In the genomic region with DNA sequence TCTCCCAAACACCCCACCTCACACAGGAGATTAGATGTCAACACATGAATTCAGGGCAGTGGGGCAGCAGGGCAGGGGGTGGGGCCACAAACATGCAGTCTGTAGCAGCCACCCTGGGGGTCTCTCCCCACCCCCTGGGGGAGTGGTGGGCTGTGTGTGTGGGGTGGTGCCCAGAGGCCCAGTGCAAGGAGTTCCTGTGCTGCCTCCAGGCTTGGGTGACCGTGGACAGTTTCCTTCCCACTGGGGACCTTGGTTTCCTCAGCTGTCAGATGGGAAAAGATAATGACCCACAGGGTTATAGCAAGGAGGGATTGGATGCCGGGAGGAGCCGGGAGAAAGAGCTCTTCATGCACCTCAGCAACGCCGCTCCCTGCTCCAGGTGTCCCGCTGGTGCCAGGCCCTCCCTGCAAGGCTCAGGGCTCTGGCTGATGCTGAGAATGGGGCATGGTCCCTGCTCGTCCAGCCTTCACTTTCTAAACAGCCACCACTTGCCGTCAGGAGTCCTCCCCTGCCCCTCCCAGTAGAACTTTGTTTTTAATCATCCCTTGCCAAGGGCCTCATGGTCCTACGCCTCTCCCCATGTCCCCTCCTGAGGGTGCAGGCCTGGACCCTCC, we compare ENCODE assay signal across 22 cellular contexts. TPM values are rescaled to one million over a fixed set of nuclear protein-coding genes. Genes with fewer than 3 reads are reported as not detected.
DNase-seq lines count a peak whose midpoint lies in the region; ATAC-seq and TF ChIP-seq lines count a peak whose summit lies in the region.
"Had no signal": no experiment of that assay in that cellular context is flagged by ENCODE, and none has a peak within 500 bp of the region (broad histone marks: within the 10 kb centered on the region; RNA-seq: fewer than 3 reads in every experiment).

No MANE protein-coding gene starts in this region.

- intact Hi-C loops in testis (cut with DNase I; ENCODE audit: low total_unique reads) = no loop called here

- H3K36me3 Mint-ChIP-seq in nephron (ENCODE audit: low read depth) = no peaks in the 10 kb centered on the region
- H3K36me3 Mint-ChIP-seq: memory B cell, neural progenitor cell had no signal

- peak overlapping the region; percentile 92 to 96 (median 95) for H3K27ac Mint-ChIP-seq in nephron
- H3K27ac Mint-ChIP-seq: activated CD4-positive, alpha-beta memory T cell treated with anti-CD3 and anti-CD28 coated beads, Interleukin-2, amount 10 ng/mL, durations not matched to agents 7 days and 5 days; activated T-cell treated with anti-CD3 and anti-CD28 coated beads, Interleukin-2, amount 50 U/mL, for 24 hours; memory B cell; neural progenitor cell; T-helper 1 cell treated with Interleukin-12 subunit alpha and Interleukin-12 subunit beta and Interleukin-4 antibody, amounts not matched to agents 30 μg/mL and 1 μg/mL, for 36 hours had no signal

- no peak overlapping the region for H3K27ac ChIP-seq in HUES6 (ENCODE audit: low read depth, low read length)
- H3K27ac ChIP-seq in esophagus (ENCODE audit: low read depth in 2 of 2, low read length in 1 of 2) = peak overlapping the region; percentile 80 to 84
- H3K27ac ChIP-seq in testis = peak overlapping the region; percentile 88 to 94
- H3K27ac ChIP-seq: epithelial cell of prostate, HL-60, neural progenitor cell had no signal

- DNase-seq in testis (no peak), AG08396 (ENCODE audit: low spot score) (no peak), putamen (ENCODE audit: low spot score) (no peak), NCI-H2196 treated with DMSO at 0.1 percent for 48 hours (lab: John Stamatoyannopoulos, UW; ENCODE audit: unreplicated experiment) (no peak)
- DNase-seq: activated CD4-positive, alpha-beta memory T cell treated with anti-CD3 and anti-CD28 coated beads, Interleukin-2, amount 10 ng/mL, durations not matched to agents 7 days and 5 days; activated naive CD4-positive, alpha-beta T cell treated with anti-CD3 and anti-CD28 coated beads, Interleukin-2, amount 50 U/mL, for 16 hours; activated T-cell treated with anti-CD3 and anti-CD28 coated beads, Interleukin-2, amount 50 U/mL, for 24 hours; DND-41; NCI-H2029 treated with DMSO at 0.1 percent for 48 hours; stimulated activated naive CD4-positive, alpha-beta T cell treated with Interleukin-2 at 50 U/mL for 16 hours had no signal

- no peak for ATAC-seq in HG03432 (IDR thresholded peaks at IDR 0.05; ENCODE audit: unreplicated experiment)
- ATAC-seq: K562 had no signal

- TF ChIP-seq CTCF in nephron (IDR thresholded peaks at IDR 0.05; ENCODE audit: unreplicated experiment in 3 of 3) = no peak
- TF ChIP-seq CTCF in testis (IDR thresholded peaks at IDR 0.05) = no peak

- H3K4me3 ChIP-seq in HUES6 (ENCODE audit: low read depth, low read length) = no peak overlapping the region
- H3K4me3 ChIP-seq in esophagus (ENCODE audit: low read depth in 1 of 2, low read length in 2 of 2) = no peak overlapping the region
- H3K4me3 ChIP-seq in testis = no peak overlapping the region
- H3K4me3 ChIP-seq: K562, neural progenitor cell had no signal

- H3K36me3 ChIP-seq in HUES6 (ENCODE audit: control insufficient read depth, insufficient read depth, low read length) = no peaks in the 10 kb centered on the region
- no peaks in the 10 kb centered on the region for H3K36me3 ChIP-seq in esophagus (ENCODE audit: control insufficient read depth in 2 of 2, insufficient read depth in 2 of 2, low read length in 1 of 2)
- no peaks in the 10 kb centered on the region for H3K36me3 ChIP-seq in testis (ENCODE audit: low read depth, missing control alignments)
- H3K36me3 ChIP-seq: neural progenitor cell had no signal

- peak overlapping the region; percentile 53 for H3K9ac ChIP-seq in HUES6 (ENCODE audit: low read length)
- H3K9ac ChIP-seq: neural progenitor cell had no signal

- no peaks in the 10 kb centered on the region for H3K9me3 Mint-ChIP-seq in nephron
- H3K9me3 Mint-ChIP-seq: activated CD4-positive, alpha-beta memory T cell treated with anti-CD3 and anti-CD28 coated beads, Interleukin-2, amount 10 ng/mL, durations not matched to agents 7 days and 5 days; activated T-cell treated with anti-CD3 and anti-CD28 coated beads, Interleukin-2, amount 50 U/mL, for 24 hours; neural progenitor cell; T-helper 1 cell treated with Interleukin-12 subunit alpha and Interleukin-12 subunit beta and Interleukin-4 antibody, amounts not matched to agents 30 μg/mL and 1 μg/mL, for 36 hours had no signal

- H3K27me3 ChIP-seq in HUES6 (ENCODE audit: control insufficient read depth, insufficient read depth, low read length) (no peaks in the 10 kb centered on the region), esophagus (ENCODE audit: control insufficient read depth in 1 of 2, insufficient read depth in 2 of 2, low read length in 2 of 2) (no peaks in the 10 kb centered on the region), testis (no peaks in the 10 kb centered on the region)

- H3K27me3 Mint-ChIP-seq in nephron (ENCODE audit: low read depth) = peaks cover 13% of the 10 kb centered on the region

- H3K4me1 Mint-ChIP-seq in nephron = peaks cover 17% of the 10 kb centered on the region

- WGBS in esophagus, 2 donors = 68 to 71% methylated on average over 9 of the region's 9 CpGs
- 61 to 71% methylated on average over 9 of the region's 9 CpGs for WGBS in testis, 2 donors

- peak overlapping the region; percentile 38 to 68 (median 48) for H3K4me3 Mint-ChIP-seq in nephron
- H3K4me3 Mint-ChIP-seq: activated CD4-positive, alpha-beta memory T cell treated with anti-CD3 and anti-CD28 coated beads, Interleukin-2, amount 10 ng/mL, durations not matched to agents 7 days and 5 days; activated T-cell treated with anti-CD3 and anti-CD28 coated beads, Interleukin-2, amount 50 U/mL, for 24 hours; memory B cell; neural progenitor cell; T-helper 1 cell treated with Interleukin-12 subunit alpha and Interleukin-12 subunit beta and Interleukin-4 antibody, amounts not matched to agents 30 μg/mL and 1 μg/mL, for 36 hours had no signal

- no peak for TF ChIP-seq POLR2A in testis (IDR thresholded peaks at IDR 0.05)

- no peaks in the 10 kb centered on the region for H3K9me3 ChIP-seq in HUES6 (ENCODE audit: control insufficient read depth, insufficient read depth, low read depth, low read length)
- peaks cover 0 to 2% of the 10 kb centered on the region in 2 donors for H3K9me3 ChIP-seq in esophagus (ENCODE audit: control insufficient read depth in 2 of 2, insufficient read depth in 1 of 2, low read depth in 1 of 2, low read length in 1 of 2)
- no peaks in the 10 kb centered on the region for H3K9me3 ChIP-seq in testis

- H3K4me1 ChIP-seq in HUES6 (ENCODE audit: control insufficient read depth, insufficient read depth, low read length) = peaks cover 44% of the 10 kb centered on the region
- H3K4me1 ChIP-seq in esophagus (ENCODE audit: control insufficient read depth in 2 of 2, insufficient read depth in 2 of 2, low read length in 1 of 2) = peaks cover 4 to 11% of the 10 kb centered on the region in 2 donors
- peaks cover 19% of the 10 kb centered on the region for H3K4me1 ChIP-seq in testis

RNA-seq across cellular contexts. Expression of a gene that starts 2.0 kb away (rescaled TPM):
- 10 to 100 TPM in 1 of 2 donors, 1 to 10 TPM in 1; 5.3 to 14.7 TPM for polyA plus RNA-seq in esophagus
- total RNA-seq in testis = 10 to 100 TPM in 1 of 2 donors, 1 to 10 TPM in 1; 10.0 to 12.2 TPM
- polyA plus RNA-seq in testis (ENCODE audit: insufficient read depth, low read depth, low replicate concordance) = 21.1 TPM
- total RNA-seq: activated CD4-positive, alpha-beta memory T cell treated with anti-CD3 and anti-CD28 coated beads, Interleukin-2, amount 10 ng/mL, durations not matched to agents 7 days and 5 days; H4; K562 had no signal
- polyA plus RNA-seq: K562 had no signal

RNA-seq across cellular contexts. Expression of a gene that starts 33.7 kb away (rescaled TPM):
- polyA plus RNA-seq in esophagus = 10 to 100 TPM in 1 of 2 donors, 1 to 10 TPM in 1; 6.5 to 12.1 TPM
- 10 to 100 TPM; 28.4 to 32.5 TPM for total RNA-seq in testis
- 12.9 TPM for polyA plus RNA-seq in testis (ENCODE audit: insufficient read depth, low read depth, low replicate concordance)

RNA-seq across cellular contexts. Expression of a gene that starts 34.3 kb away (rescaled TPM):
- not detected for polyA plus RNA-seq in esophagus
- total RNA-seq in testis = not detected
- polyA plus RNA-seq in testis (ENCODE audit: insufficient read depth, low read depth, low replicate concordance) = not detected
- total RNA-seq: activated CD4-positive, alpha-beta memory T cell treated with anti-CD3 and anti-CD28 coated beads, Interleukin-2, amount 10 ng/mL, durations not matched to agents 7 days and 5 days; dermis microvascular lymphatic vessel endothelial cell; H4; K562 had no signal
- polyA plus RNA-seq: K562 had no signal
